In the genomic region with DNA sequence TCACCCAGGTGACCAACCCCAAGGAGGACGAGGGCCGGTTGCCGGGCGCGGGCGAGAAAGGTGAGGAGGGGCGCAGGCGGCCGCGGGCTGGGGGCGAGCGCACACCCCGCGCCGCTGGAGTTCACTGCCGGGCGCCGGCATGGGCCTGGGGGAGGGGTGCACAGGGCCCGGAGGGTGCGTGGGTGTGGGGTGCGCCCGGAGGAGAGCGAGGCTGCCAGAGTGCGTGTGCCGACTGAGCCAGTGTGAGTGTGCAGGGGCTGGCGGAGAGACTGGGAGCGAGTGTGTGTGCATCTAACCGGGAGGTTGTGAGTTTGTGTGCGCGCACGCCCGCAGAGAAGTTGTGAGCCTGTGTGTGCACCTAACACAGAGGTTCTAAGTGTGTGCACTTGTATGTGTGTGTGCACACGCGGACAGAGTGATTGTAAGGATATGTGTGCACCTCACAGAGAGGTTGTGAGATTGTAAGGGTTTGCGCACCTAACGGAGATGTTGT, we compare ENCODE assay signal across 8 cellular contexts. TPM values are rescaled to one million over a fixed set of nuclear protein-coding genes. Genes with fewer than 3 reads are reported as not detected.
DNase-seq lines count a peak whose midpoint lies in the region; ATAC-seq and TF ChIP-seq lines count a peak whose summit lies in the region.

No MANE protein-coding gene starts in this region.

- H3K4me3 Mint-ChIP-seq in brain = peak overlapping the region; percentile 88 to 99 (median 92)

- peaks cover 6% of the 10 kb centered on the region for H3K36me3 ChIP-seq in SJSA1
- H3K36me3 ChIP-seq in smooth muscle cell (ENCODE audit: low read depth) = no peaks in the 10 kb centered on the region

- ATAC-seq in HG03097 (IDR thresholded peaks at IDR 0.05; ENCODE audit: low FRiP score, unreplicated experiment) = no peak
- ATAC-seq in HG02610 (IDR thresholded peaks at IDR 0.05; ENCODE audit: unreplicated experiment) = no peak

- H3K9me3 ChIP-seq in SJSA1 (replicated peaks) (no peaks in the 10 kb centered on the region), smooth muscle cell (replicated peaks; ENCODE audit: low read depth) (no peaks in the 10 kb centered on the region)

- peaks cover 37% of the 10 kb centered on the region for H4K20me1 ChIP-seq in smooth muscle cell (ENCODE audit: low read depth)

- H3F3A ChIP-seq in smooth muscle cell (ENCODE audit: low read depth) = peaks cover 7% of the 10 kb centered on the region

- H2AFZ ChIP-seq in smooth muscle cell (ENCODE audit: low read depth) = peak overlapping the region; percentile 14

- TF ChIP-seq CTCF in brain (conservative IDR thresholded peaks at IDR 0.05) (no peak), smooth muscle cell (IDR thresholded peaks at IDR 0.05; ENCODE audit: borderline replicate concordance, insufficient read depth, poor library complexity, severe bottlenecking) (no peak)

- peaks cover 46% of the 10 kb centered on the region for H3K79me2 ChIP-seq in smooth muscle cell (ENCODE audit: low read depth)

- H3K27ac Mint-ChIP-seq in brain = peak overlapping the region; percentile 85 to 98 (median 95)

- H3K9ac ChIP-seq in smooth muscle cell (ENCODE audit: low read depth) = peak overlapping the region; percentile 24

- peak overlapping the region; percentile 91 for H3K4me2 ChIP-seq in smooth muscle cell

- H3K27me3 Mint-ChIP-seq in brain = peaks cover 3% of the 10 kb centered on the region

- peaks cover 55% of the 10 kb centered on the region for H3K4me1 Mint-ChIP-seq in brain

- H3K4me3 ChIP-seq in SJSA1 (peak overlapping the region; percentile 77), smooth muscle cell (peak overlapping the region; percentile 80)

- 9% methylated on average over 20 of the region's 36 CpGs for WGBS in smooth muscle cell (ENCODE audit: low lambda C conversion rate)

- H3K9me3 Mint-ChIP-seq in brain = peaks cover 0 to 10% (median 7%) of the 10 kb centered on the region in 5 experiments

- peak; percentile 83 for DNase-seq in GM03348 (ENCODE audit: low spot score)
- DNase-seq in SJSA1 (ENCODE audit: low read depth in 1 of 2, low spot score in 2 of 2) = no peak
- DNase-seq in iris pigment epithelial cell (ENCODE audit: low read depth) = peak; percentile 41
- DNase-seq in smooth muscle cell (lab: John Stamatoyannopoulos, UW; ENCODE audit: unreplicated experiment) = peak; percentile 19
- DNase-seq in SIG-M5 (lab: John Stamatoyannopoulos, UW) = no peak

- H3K4me1 ChIP-seq in SJSA1 (replicated peaks) = peaks cover 36% of the 10 kb centered on the region
- peaks cover 8% of the 10 kb centered on the region for H3K4me1 ChIP-seq in smooth muscle cell (ENCODE audit: low read depth)

- peaks cover 12% of the 10 kb centered on the region for H3K36me3 Mint-ChIP-seq in brain

- H3K27me3 ChIP-seq in SJSA1 (replicated peaks) (no peaks in the 10 kb centered on the region), smooth muscle cell (ENCODE audit: low read depth) (no peaks in the 10 kb centered on the region)

- H3K27ac ChIP-seq in SJSA1 (no peak overlapping the region), smooth muscle cell (ENCODE audit: low read depth) (no peak overlapping the region)

RNA-seq across cellular contexts. Expression of a gene that starts 0.6 kb away (rescaled TPM):
- 27.4 and 42.4 TPM in 2 replicates for total RNA-seq in SJSA1 (2014; rRNA removed; shearing (Covaris generic))
- polyA plus RNA-seq in brain (ENCODE audit: insufficient read depth, low read depth, low replicate concordance) = 8.6 TPM
- total RNA-seq in smooth muscle cell = 26.8 and 34.3 TPM in 2 replicates
- 31.3 and 35.7 TPM in 2 replicates for polyA plus RNA-seq in smooth muscle cell

Comparison
In these comparisons a context has a peak if more than half of its experiments do, and no peak if none do; other contexts are left out.
1. DNase-seq: peak in GM03348 (single experiment), iris pigment epithelial cell (single experiment) and smooth muscle cell (single experiment); none in SJSA1 (0 of 2) and SIG-M5 (single experiment).